24 cellular contexts compared by ENCODE assay signal in genomic region chr7:158529181-158530096, GRCh38.
"Had no signal": no experiment of that assay in that cellular context is flagged by ENCODE, and none has a peak within 500 bp of the region (broad histone marks: within the 10 kb centered on the region; RNA-seq: fewer than 3 reads in every experiment).

No MANE protein-coding gene starts in this region.

- H3K27ac ChIP-seq: adrenal gland, ascending aorta, colonic mucosa, esophagus muscularis mucosa, hepatocyte, left lung, parathyroid adenoma, thyroid gland, uterus had no signal

- H3K9me3 Mint-ChIP-seq: activated T-cell treated with anti-CD3 and anti-CD28 coated beads, Interleukin-2, amount 50 U/mL, for 4 hours; activated T-helper 2 cell treated with anti-CD3 and anti-CD28 coated beads, Interferon-gamma antibody, Interleukin-2, Interleukin-4, amounts not matched to agents 10 μg/mL and 5 μg/mL and 100 μg/mL, durations not matched to agents 14 hours and 24 hours and 36 hours; immature natural killer cell; natural killer cell; stimulated activated naive CD8-positive, alpha-beta T cell treated with anti-CD3 and anti-CD28 coated beads, Interleukin-15, Interleukin-2, amounts not matched to agents 100 ng/mL and 50 ng/mL, for 24 hours had no signal

- H3K9me3 ChIP-seq: adrenal gland, ascending aorta, colonic mucosa, esophagus muscularis mucosa, left lung, thyroid gland, uterus had no signal

- H2AFZ ChIP-seq: hepatocyte, parathyroid adenoma had no signal

- H3K36me3 Mint-ChIP-seq: activated naive CD8-positive, alpha-beta T cell; immature natural killer cell; natural killer cell had no signal

- H3K4me2 ChIP-seq: hepatocyte had no signal

- H3K4me3 ChIP-seq: adrenal gland, ascending aorta, colonic mucosa, esophagus muscularis mucosa, hepatocyte, left lung, lung, thyroid gland, uterus had no signal

- H3K9ac ChIP-seq: parathyroid adenoma had no signal

- H3K79me2 ChIP-seq: hepatocyte, parathyroid adenoma had no signal

- H3K4me1 Mint-ChIP-seq: immature natural killer cell, natural killer cell had no signal

- H3K27me3 ChIP-seq: adrenal gland, ascending aorta, colonic mucosa, hepatocyte, thyroid gland, uterus had no signal

- H3K36me3 ChIP-seq: adrenal gland, ascending aorta, colonic mucosa, esophagus muscularis mucosa, left lung, thyroid gland, uterus had no signal

- H3K27ac Mint-ChIP-seq: activated naive CD8-positive, alpha-beta T cell; activated T-helper 2 cell treated with anti-CD3 and anti-CD28 coated beads, Interferon-gamma antibody, Interleukin-2, Interleukin-4, amounts not matched to agents 10 μg/mL and 5 μg/mL and 100 μg/mL, durations not matched to agents 14 hours and 24 hours and 36 hours; immature natural killer cell; natural killer cell; stimulated activated naive CD8-positive, alpha-beta T cell treated with anti-CD3 and anti-CD28 coated beads, Interleukin-15, Interleukin-2, amounts not matched to agents 100 ng/mL and 50 ng/mL, for 24 hours had no signal

- ATAC-seq: activated T-cell treated with anti-CD3 and anti-CD28 coated beads, Interleukin-2, amount 50 U/mL, for 4 hours; left lung; right cardiac atrium had no signal

- DNase-seq: activated CD4-positive, alpha-beta T cell treated with anti-CD3 and anti-CD28 coated beads, Interleukin-2, amount 50 U/mL, for 4 hours; activated CD8-positive, alpha-beta memory T cell treated with anti-CD3 and anti-CD28 coated beads, Interleukin-2, amount 50 U/mL, for 48 hours; activated naive CD4-positive, alpha-beta T cell; activated T-cell treated with anti-CD3 and anti-CD28 coated beads, Interleukin-2, amount 50 U/mL, for 4 hours; adrenal gland; colonic mucosa; glutamatergic neuron; immature natural killer cell; kidney glomerular epithelial cell; natural killer cell; right cardiac atrium; stimulated activated CD4-positive, alpha-beta T cell treated with anti-CD3 and anti-CD28 coated beads, Interleukin-1b, Interleukin-23, amount 100 ng/mL, for 48 hours; substantia nigra; thyroid gland; uterus had no signal

- H3K4me3 Mint-ChIP-seq: activated naive CD8-positive, alpha-beta T cell; activated T-cell treated with anti-CD3 and anti-CD28 coated beads, Interleukin-2, amount 50 U/mL, for 4 hours; immature natural killer cell; natural killer cell; stimulated activated naive CD8-positive, alpha-beta T cell treated with anti-CD3 and anti-CD28 coated beads, Interleukin-15, Interleukin-2, amounts not matched to agents 100 ng/mL and 50 ng/mL, for 24 hours had no signal

- H3K27me3 Mint-ChIP-seq: stimulated activated naive CD8-positive, alpha-beta T cell treated with anti-CD3 and anti-CD28 coated beads, Interleukin-15, Interleukin-2, amounts not matched to agents 100 ng/mL and 50 ng/mL, for 24 hours had no signal

- H3K4me1 ChIP-seq: adrenal gland, ascending aorta, colonic mucosa, esophagus muscularis mucosa, left lung, thyroid gland, uterus had no signal
